ENCODE assay signal across 8 cellular contexts in the genomic region with DNA sequence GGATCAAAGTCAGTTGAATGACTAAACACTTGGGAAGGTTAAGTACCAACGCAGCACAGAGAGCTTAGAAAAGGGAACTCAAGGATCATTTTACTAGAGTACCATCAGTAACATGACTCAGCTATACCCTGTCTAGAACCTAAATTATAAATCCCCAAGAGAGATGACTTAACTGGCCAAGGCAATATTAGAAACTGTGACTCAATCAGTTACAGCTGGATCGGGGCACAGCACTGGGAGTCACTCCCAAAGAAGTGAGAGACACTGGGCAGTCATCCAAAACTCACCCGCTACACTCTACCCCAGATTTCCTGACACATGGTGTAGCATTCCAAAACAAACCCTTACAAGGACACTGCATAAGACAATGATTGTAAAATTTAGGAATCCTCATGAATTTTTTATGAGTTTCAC. TPM values are rescaled to one million over a fixed set of nuclear protein-coding genes. Genes with fewer than 3 reads are reported as not detected.
DNase-seq lines count a peak whose midpoint lies in the region; ATAC-seq, FAIRE-seq and TF ChIP-seq lines count a peak whose summit lies in the region.

No MANE protein-coding gene starts in this region.

- H4K20me1 ChIP-seq in OCI-LY7 (ENCODE audit: insufficient read depth, low read length), result peaks cover 36% of the 10 kb centered on the region; the same call in 1 of the 2 replicates

- H3K9me3 ChIP-seq in OCI-LY7 (ENCODE audit: low read length), result no peaks in the 10 kb centered on the region

- no TSS peak for BruUV-seq in OCI-LY7 (replicated peaks; lab: Mats Ljungman, UMichigan)

- no peaks in the 10 kb centered on the region for H3K4me1 ChIP-seq in OCI-LY7 (ENCODE audit: insufficient read depth, low read length, poor library complexity, severe bottlenecking)

- H3K4me2 ChIP-seq in OCI-LY7 (ENCODE audit: low read length), result no peak overlapping the region

- no peak overlapping the region for H2AFZ ChIP-seq in OCI-LY7 (ENCODE audit: low read length)

- peaks cover 93% of the 10 kb centered on the region for H3K79me2 ChIP-seq in OCI-LY7 (ENCODE audit: insufficient read depth, low read depth, low read length)

- no peak overlapping the region for H3K4me3 ChIP-seq in bronchial epithelial cell (ENCODE audit: low read depth, low read length)
- no peak overlapping the region for H3K4me3 ChIP-seq in OCI-LY7 (ENCODE audit: low read depth, low read length, poor library complexity, severe bottlenecking)

- TF ChIP-seq CTCF in bronchial epithelial cell (IDR thresholded peaks at IDR 0.05; ENCODE audit: insufficient read depth, low read length, severe bottlenecking) (no peak), OCI-LY7 (conservative IDR thresholded peaks at IDR 0.05; ENCODE audit: low read length) (no peak)

- POLR2A ChIA-PET in OCI-LY7 (lab: Charles Lee), result interaction anchor here (0.9 to 1.2 kb wide), 3 partner anchors 10 to 30 kb away, joined by 3 to 9 read pairs (median 3); partner anchors contain the start of gene IWS1

- CTCF ChIA-PET in OCI-LY7 (lab: Charles Lee; ENCODE audit: unreplicated experiment), result no interaction called here

- H3K9me2 ChIP-seq in OCI-LY7 (ENCODE audit: insufficient read depth, low read length), result no peaks in the 10 kb centered on the region

- peak; percentile 61 for ATAC-seq in GM21447 (IDR thresholded peaks at IDR 0.05; ENCODE audit: unreplicated experiment)

- DNase-seq in AG20443 (ENCODE audit: low spot score) (peak; percentile 93), NCI-H524 treated with DMSO at 0.1 percent for 48 hours (lab: John Stamatoyannopoulos, UW) (peak; percentile 29), bronchial epithelial cell (ENCODE audit: low read depth) (peak; percentile 99), kidney tubule cell (ENCODE audit: low spot score) (peak; percentile 98), substantia nigra (lab: John Stamatoyannopoulos, UW) (peak in 38 of 49 donors; percentile 4 to 86 (median 50)), OCI-M2 (lab: John Stamatoyannopoulos, UW; ENCODE audit: unreplicated experiment) (no peak), OCI-LY7 (ENCODE audit: low spot score) (no peak)

- FAIRE-seq in bronchial epithelial cell (lab: Jason Lieb, UNC), result peak; percentile 93

- no peaks in the 10 kb centered on the region for H3K27me3 ChIP-seq in bronchial epithelial cell (ENCODE audit: control insufficient read depth, insufficient read depth, low read length)

- intact Hi-C loops in OCI-LY7 (cut with micrococcal nuclease; ENCODE audit: unreplicated experiment), result no loop called here

- H3K36me3 ChIP-seq in bronchial epithelial cell (ENCODE audit: control insufficient read depth, insufficient read depth, low read length) (peaks cover 13% of the 10 kb centered on the region), OCI-LY7 (ENCODE audit: insufficient read depth, low read length) (peaks cover 95% of the 10 kb centered on the region)

- peak overlapping the region; percentile 43 for H3K27ac ChIP-seq in substantia nigra (ENCODE audit: low read depth, low read length, poor library complexity, severe bottlenecking)
- H3K27ac ChIP-seq in OCI-LY7 (ENCODE audit: low read depth, low read length, poor library complexity, severe bottlenecking), result no peak overlapping the region

RNA-seq across cellular contexts. Expression of gene IWS1, which starts 17.7 kb away (rescaled TPM):
- total RNA-seq in bronchial epithelial cell (40.8 and 51.0 TPM in 2 replicates), OCI-LY7 (2022) (56.5 and 56.9 TPM in 2 replicates)
- total RNA-seq in OCI-LY7 (2014; rRNA removed; shearing (Covaris generic)), result 49.2 and 70.4 TPM in 2 replicates

RNA-seq across cellular contexts. Expression of gene MYO7B, which starts 26.9 kb away (rescaled TPM):
- not detected in 2 replicates for total RNA-seq in bronchial epithelial cell
- not detected in 2 replicates for total RNA-seq in OCI-LY7 (2014; rRNA removed; shearing (Covaris generic))
- total RNA-seq in OCI-LY7 (2022), result 3.3 and 3.7 TPM in 2 replicates

Comparison
In these comparisons a context has a peak if more than half of its experiments do, and no peak if none do; other contexts are left out.
1. DNase-seq: peak in AG20443 (single experiment), NCI-H524 treated with DMSO at 0.1 percent for 48 hours (single experiment), bronchial epithelial cell (single experiment), kidney tubule cell (single experiment) and substantia nigra (38 of 49); none in OCI-M2 (single experiment) and OCI-LY7 (single experiment).